In genomic region chr12:9391751-9392240, GRCh38 we compare ENCODE assay signal across 18 cellular contexts.
"Had no signal": no experiment of that assay in that cellular context is flagged by ENCODE, and none has a peak within 500 bp of the region (broad histone marks: within the 10 kb centered on the region; RNA-seq: fewer than 3 reads in every experiment).

No MANE protein-coding gene starts in this region.

- H3K27me3 ChIP-seq: right lobe of liver, transverse colon, vagina had no signal

- H3K4me2 ChIP-seq: smooth muscle cell had no signal

- H3K4me1 ChIP-seq: prostate gland, right lobe of liver, transverse colon, vagina had no signal

- FAIRE-seq: colon, endometrium, kidney had no signal

- H3K4me3 Mint-ChIP-seq: activated CD4-positive, alpha-beta memory T cell treated with anti-CD3 and anti-CD28 coated beads for 36 hours; activated CD8-positive, alpha-beta memory T cell treated with anti-CD3 and anti-CD28 coated beads, Interleukin-2, amount 10 ng/mL, durations not matched to agents 7 days and 5 days; activated naive CD4-positive, alpha-beta T cell treated with anti-CD3 and anti-CD28 coated beads, Interleukin-2, amount 10 ng/mL, durations not matched to agents 7 days and 5 days; activated T-cell treated with anti-CD3 and anti-CD28 coated beads, Interleukin-2, amount 50 U/mL, for 24 hours; natural killer cell had no signal

- H3K36me3 ChIP-seq: prostate gland, right lobe of liver, transverse colon, vagina had no signal

- H3K27me3 Mint-ChIP-seq: activated CD4-positive, alpha-beta memory T cell treated with anti-CD3 and anti-CD28 coated beads for 36 hours; activated CD8-positive, alpha-beta memory T cell treated with anti-CD3 and anti-CD28 coated beads, Interleukin-2, amount 10 ng/mL, durations not matched to agents 7 days and 5 days; activated T-cell treated with anti-CD3 and anti-CD28 coated beads, Interleukin-2, amount 50 U/mL, for 24 hours had no signal

- H3K27ac Mint-ChIP-seq: activated CD4-positive, alpha-beta memory T cell treated with anti-CD3 and anti-CD28 coated beads for 36 hours; activated CD8-positive, alpha-beta memory T cell treated with anti-CD3 and anti-CD28 coated beads, Interleukin-2, amount 10 ng/mL, durations not matched to agents 7 days and 5 days; activated naive CD4-positive, alpha-beta T cell treated with anti-CD3 and anti-CD28 coated beads, Interleukin-2, amount 10 ng/mL, durations not matched to agents 7 days and 5 days; activated T-cell treated with anti-CD3 and anti-CD28 coated beads, Interleukin-2, amount 50 U/mL, for 24 hours; natural killer cell had no signal

- H3K9me3 ChIP-seq: prostate gland, right lobe of liver, transverse colon, vagina had no signal

- DNase-seq: activated CD4-positive, alpha-beta memory T cell treated with anti-CD3 and anti-CD28 coated beads for 36 hours; activated CD4-positive, alpha-beta T cell treated with anti-CD3 and anti-CD28 coated beads for 1 hour; activated CD8-positive, alpha-beta memory T cell treated with anti-CD3 and anti-CD28 coated beads, Interleukin-2, amount 10 ng/mL, durations not matched to agents 7 days and 5 days; activated naive CD4-positive, alpha-beta T cell treated with anti-CD3 and anti-CD28 coated beads, Interleukin-2, amount 10 ng/mL, durations not matched to agents 7 days and 5 days; activated T-cell treated with anti-CD3 and anti-CD28 coated beads, Interleukin-2, amount 50 U/mL, for 24 hours; kidney; mesendoderm; natural killer cell; right lobe of liver; stimulated activated naive CD8-positive, alpha-beta T cell treated with anti-CD3 and anti-CD28 coated beads, Interleukin-15, Interleukin-2, amounts not matched to agents 100 U/mL and 50 U/mL, for 24 hours; T1000; transverse colon had no signal

- H3K36me3 Mint-ChIP-seq: natural killer cell had no signal

- H3K27ac ChIP-seq: prostate gland, right lobe of liver, transverse colon, vagina had no signal

- H3K9me3 Mint-ChIP-seq: activated CD4-positive, alpha-beta memory T cell treated with anti-CD3 and anti-CD28 coated beads for 36 hours; activated naive CD4-positive, alpha-beta T cell treated with anti-CD3 and anti-CD28 coated beads, Interleukin-2, amount 10 ng/mL, durations not matched to agents 7 days and 5 days; activated T-cell treated with anti-CD3 and anti-CD28 coated beads, Interleukin-2, amount 50 U/mL, for 24 hours; natural killer cell had no signal

- ATAC-seq: activated CD8-positive, alpha-beta memory T cell treated with anti-CD3 and anti-CD28 coated beads, Interleukin-2, amount 10 ng/mL, durations not matched to agents 7 days and 5 days; esophagus mucosa; natural killer cell; stimulated activated naive CD8-positive, alpha-beta T cell treated with anti-CD3 and anti-CD28 coated beads, Interleukin-15, Interleukin-2, amounts not matched to agents 100 U/mL and 50 U/mL, for 24 hours had no signal

- H3K4me3 ChIP-seq: prostate gland, right lobe of liver, smooth muscle cell, transverse colon, vagina had no signal
